ENCODE assay signal across 1 cellular context in genomic region chr9:129326061-129327005, GRCh38.
TF ChIP-seq lines count a peak whose summit lies in the region.

No MANE protein-coding gene starts in this region.

TF ChIP-seq in K562, 482 proteins besides CTCF, POLR2A, EP300 and RAD21 (continued from another document):
- no peak for TF ChIP-seq CCNT2 (IDR thresholded peaks at IDR 0.05; ENCODE audit: borderline replicate concordance, extremely low read depth, insufficient read length, low read depth, low read length)
- TF ChIP-seq ZNF121 (CRISPR knock-in tag; conservative IDR thresholded peaks at IDR 0.05), result peak; percentile 98
- no peak for TF ChIP-seq FOXP1 (CRISPR knock-in tag; IDR thresholded peaks at IDR 0.05)
- no peak for TF ChIP-seq DLX4 (CRISPR knock-in tag; IDR thresholded peaks at IDR 0.05)
- no peak for TF ChIP-seq ZNF77 (CRISPR knock-in tag; IDR thresholded peaks at IDR 0.05)
- TF ChIP-seq HDAC3 (IDR thresholded peaks at IDR 0.05; ENCODE audit: borderline replicate concordance, partially characterized antibody), result no peak
- TF ChIP-seq ZSCAN32 (CRISPR knock-in tag; IDR thresholded peaks at IDR 0.05), result no peak
- no peak for TF ChIP-seq ZNF57 (CRISPR knock-in tag; IDR thresholded peaks at IDR 0.05)
- TF ChIP-seq NR2C2 (CRISPR knock-in tag; IDR thresholded peaks at IDR 0.05), result 0 out of 2 replicates have a peak, but pooled peaks have one; percentile 38
- peak; percentile 38; the same call in 1 of the 2 replicates for TF ChIP-seq NR2C2 (tag; IDR thresholded peaks at IDR 0.05)
- no peak for TF ChIP-seq MBD2 (IDR thresholded peaks at IDR 0.05; ENCODE audit: borderline replicate concordance, low read depth)
- TF ChIP-seq, protein P1, sequence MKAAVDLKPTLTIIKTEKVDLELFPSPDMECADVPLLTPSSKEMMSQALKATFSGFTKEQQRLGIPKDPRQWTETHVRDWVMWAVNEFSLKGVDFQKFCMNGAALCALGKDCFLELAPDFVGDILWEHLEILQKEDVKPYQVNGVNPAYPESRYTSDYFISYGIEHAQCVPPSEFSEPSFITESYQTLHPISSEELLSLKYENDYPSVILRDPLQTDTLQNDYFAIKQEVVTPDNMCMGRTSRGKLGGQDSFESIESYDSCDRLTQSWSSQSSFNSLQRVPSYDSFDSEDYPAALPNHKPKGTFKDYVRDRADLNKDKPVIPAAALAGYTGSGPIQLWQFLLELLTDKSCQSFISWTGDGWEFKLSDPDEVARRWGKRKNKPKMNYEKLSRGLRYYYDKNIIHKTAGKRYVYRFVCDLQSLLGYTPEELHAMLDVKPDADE (conservative IDR thresholded peaks at IDR 0.05; ENCODE audit: control insufficient read depth, low read depth, low read length), result no peak
- peak; percentile 83 for TF ChIP-seq NR2C1 (IDR thresholded peaks at IDR 0.05)
- TF ChIP-seq NR2C1 (tag; IDR thresholded peaks at IDR 0.05), result peak; percentile 82
- TF ChIP-seq ILF3 (IDR thresholded peaks at IDR 0.05; ENCODE audit: borderline replicate concordance), result no peak
- no peak for TF ChIP-seq PBX2 (CRISPR knock-in tag; IDR thresholded peaks at IDR 0.05; ENCODE audit: low read depth)
- no peak for TF ChIP-seq PBX2 (tag; conservative IDR thresholded peaks at IDR 0.05; ENCODE audit: low read depth)
- TF ChIP-seq, protein P2, sequence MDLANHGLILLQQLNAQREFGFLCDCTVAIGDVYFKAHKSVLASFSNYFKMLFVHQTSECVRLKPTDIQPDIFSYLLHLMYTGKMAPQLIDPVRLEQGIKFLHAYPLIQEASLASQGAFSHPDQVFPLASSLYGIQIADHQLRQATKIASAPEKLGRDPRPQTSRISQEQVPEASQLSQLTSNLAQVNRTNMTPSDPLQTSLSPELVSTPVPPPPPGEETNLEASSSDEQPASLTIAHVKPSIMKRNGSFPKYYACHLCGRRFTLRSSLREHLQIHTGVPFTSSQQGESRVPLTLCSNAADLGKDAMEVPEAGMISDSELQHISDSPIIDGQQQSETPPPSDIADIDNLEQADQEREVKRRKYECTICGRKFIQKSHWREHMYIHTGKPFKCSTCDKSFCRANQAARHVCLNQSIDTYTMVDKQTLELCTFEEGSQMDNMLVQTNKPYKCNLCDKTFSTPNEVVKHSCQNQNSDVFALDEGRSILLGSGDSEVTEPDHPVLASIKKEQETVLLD (IDR thresholded peaks at IDR 0.05), result no peak
- no peak for TF ChIP-seq NUFIP1 (IDR thresholded peaks at IDR 0.05; ENCODE audit: partially characterized antibody)
- TF ChIP-seq ZNF384 (IDR thresholded peaks at IDR 0.05; ENCODE audit: low read depth, low read length), result peak; percentile 76
- no peak for TF ChIP-seq ZNF696 (CRISPR knock-in tag; conservative IDR thresholded peaks at IDR 0.05)
